ENCODE assay signal across 8 cellular contexts in genomic region chr13:104984296-104984818, GRCh38.
A peak's percentile ranks its signal among the peaks of the same experiment; 100 is the strongest.
DNase-seq lines count a peak whose midpoint lies in the region; ATAC-seq, FAIRE-seq and TF ChIP-seq lines count a peak whose summit lies in the region.

No MANE protein-coding gene starts in this region.

- 3% methylated on average over 2 of the region's 2 CpGs for WGBS in GM12878 (ENCODE audit: insufficient coverage, insufficient replicate concordance, low lambda C conversion rate, missing lambda C conversion rate)

- H2AFZ ChIP-seq in OCI-LY1 (ENCODE audit: low read length) (no peak overlapping the region), GM12878 (ENCODE audit: control insufficient read depth, low read depth, low read length) (peak overlapping the region; percentile 67)

- H3K36me3 ChIP-seq in right atrium auricular region: no peaks in the 10 kb centered on the region
- no peaks in the 10 kb centered on the region for H3K36me3 ChIP-seq in OCI-LY1 (ENCODE audit: insufficient read depth, low read length)
- no peaks in the 10 kb centered on the region for H3K36me3 ChIP-seq in GM12878 (ENCODE audit: control insufficient read depth in 2 of 2, insufficient read depth in 2 of 2, low read length in 1 of 2)

- H4K20me1 ChIP-seq in OCI-LY1 (ENCODE audit: insufficient read depth, low read length) (no peaks in the 10 kb centered on the region), GM12878 (ENCODE audit: control insufficient read depth, insufficient read depth) (no peaks in the 10 kb centered on the region)

- peak overlapping the region; percentile 1; the same call in 1 of the 2 replicates for H3K4me2 ChIP-seq in OCI-LY1 (ENCODE audit: low read length)
- H3K4me2 ChIP-seq in GM12878 (ENCODE audit: control insufficient read depth, insufficient read depth): peak overlapping the region; percentile 74

- intact Hi-C loops in Right ventricle myocardium superior (cut with DNase I) (no loop called here), GM12878 (cut with micrococcal nuclease; ENCODE audit: unreplicated experiment) (loop anchor here (10.0 kb wide), 1 partner anchor 1800 kb away; no protein-coding TSS in a partner anchor)

- TF ChIP-seq CTCF in right atrium auricular region (IDR thresholded peaks at IDR 0.05) (no peak), OCI-LY1 (IDR thresholded peaks at IDR 0.05; ENCODE audit: low read length) (no peak), GM12878 (IDR thresholded peaks at IDR 0.05 in 2 of 3, conservative IDR thresholded peaks at IDR 0.05 in 1 of 3; ENCODE audit: control insufficient read depth in 2 of 3, extremely low read depth in 1 of 3, insufficient read depth in 1 of 3, low read depth in 3 of 3, low read length in 3 of 3) (no peak)

- no peaks in the 10 kb centered on the region for H3F3A ChIP-seq in OCI-LY1 (ENCODE audit: insufficient read depth, low read length)

- H3K9ac ChIP-seq in OCI-LY1 (ENCODE audit: low read length): no peak overlapping the region
- no peak overlapping the region; the same call in 1 of the 2 replicates for H3K9ac ChIP-seq in GM12878 (ENCODE audit: control insufficient read depth, insufficient read depth, low read length)

- no peak for TF ChIP-seq RAD21 in GM12878 (IDR thresholded peaks at IDR 0.05; ENCODE audit: insufficient read depth, low read depth, low read length)

- TF ChIP-seq EP300 in GM12878 (IDR thresholded peaks at IDR 0.05; ENCODE audit: borderline replicate concordance in 1 of 2, control insufficient read depth in 1 of 2, low read depth in 2 of 2, low read length in 2 of 2): peak in 1 of 2 experiments; percentile 49; a peak in 1 of 4 replicates

- H3K4me1 ChIP-seq in right atrium auricular region (peaks cover 0 to 6% of the 10 kb centered on the region in 2 donors), OCI-LY1 (ENCODE audit: insufficient read depth, low read length, severe bottlenecking) (peaks cover 14% of the 10 kb centered on the region), GM12878 (ENCODE audit: control insufficient read depth, insufficient read depth, low read length) (peaks cover 24% of the 10 kb centered on the region)

- no TSS peak for BruUV-seq in GM12878 (replicated peaks; lab: Mats Ljungman, UMichigan)

- no peaks in the 10 kb centered on the region for H3K79me2 ChIP-seq in OCI-LY1 (ENCODE audit: insufficient read depth, low read length)
- no peaks in the 10 kb centered on the region for H3K79me2 ChIP-seq in GM12878 (ENCODE audit: control insufficient read depth, insufficient read depth, low read length)

- ATAC-seq in Right ventricle myocardium superior (ENCODE audit: poor library complexity) (peak; percentile 67), HG03045 (IDR thresholded peaks at IDR 0.05; ENCODE audit: unreplicated experiment) (peak; percentile 80), GM12878 (peak; percentile 87)

- CTCF ChIA-PET in GM12878 (lab: Yijun Ruan, JAX): no interaction called here

- no peak for TF ChIP-seq POLR2A in GM12878 (IDR thresholded peaks at IDR 0.05; ENCODE audit: low read depth, low read length)
- no peak for TF ChIP-seq POLR2A in erythroblast (IDR thresholded peaks at IDR 0.05; ENCODE audit: low read length)

- peak; percentile 88 for FAIRE-seq in GM12878 (lab: Jason Lieb, UNC)

- SMC1A ChIA-PET in GM12878 (lab: Charles Lee; ENCODE audit: uncharacterized antibody, unreplicated experiment): interaction anchor here (1.2 kb wide), 1 partner anchor 9 kb away, joined by 3 read pairs; no protein-coding TSS in a partner anchor

- H3K9me2 ChIP-seq in OCI-LY1 (ENCODE audit: low read depth, low read length): no peaks in the 10 kb centered on the region

- H3K27me3 ChIP-seq in right atrium auricular region: no peaks in the 10 kb centered on the region
- no peaks in the 10 kb centered on the region for H3K27me3 ChIP-seq in OCI-LY1 (ENCODE audit: insufficient read depth, low read length)
- H3K27me3 ChIP-seq in GM12878 (replicated peaks in 1 of 2; ENCODE audit: control insufficient read depth in 2 of 2, insufficient read depth in 2 of 2, low read length in 1 of 2): no peaks in the 10 kb centered on the region

- H3K4me3 ChIP-seq in right atrium auricular region (no peak overlapping the region), OCI-LY1 (ENCODE audit: low read depth, low read length, poor library complexity, severe bottlenecking) (no peak overlapping the region), GM12878 (peak overlapping the region; percentile 15; the same call in 1 of the 2 replicates)

- no peaks in the 10 kb centered on the region for H3K9me3 ChIP-seq in right atrium auricular region
- H3K9me3 ChIP-seq in OCI-LY1 (ENCODE audit: low read length): no peaks in the 10 kb centered on the region
- H3K9me3 ChIP-seq in GM12878 (replicated peaks; ENCODE audit: control insufficient read depth, insufficient read depth, low read length): no peaks in the 10 kb centered on the region; the same call in 1 of the 3 replicates

- in situ Hi-C loops in GM12878 (cut with MboI): loop anchor here (25.0 kb wide), 1 partner anchor 1553 kb away; the partner anchor contains the start of gene EFNB2

- DNase-seq in Right ventricle myocardium superior (peak; percentile 51), right atrium auricular region (ENCODE audit: low spot score) (no peak), GM12878 (ENCODE audit: low read depth, low spot score) (peak; percentile 92), myocyte (ENCODE audit: low read depth) (peak; percentile 87), erythroblast (lab: John Stamatoyannopoulos, UW) (no peak), NCI-H748 treated with DMSO at 0.1 percent for 48 hours (lab: John Stamatoyannopoulos, UW) (no peak)

- H3K27ac ChIP-seq in right atrium auricular region: no peak overlapping the region
- H3K27ac ChIP-seq in OCI-LY1 (ENCODE audit: low read depth, low read length, poor library complexity, severe bottlenecking): peak overlapping the region; percentile 50
- peak overlapping the region; percentile 77 for H3K27ac ChIP-seq in GM12878 (ENCODE audit: control insufficient read depth, insufficient read depth)

- POLR2A ChIA-PET in GM12878 (lab: Charles Lee): no interaction called here

- RAD21 ChIA-PET in GM12878 (lab: Charles Lee; ENCODE audit: unreplicated experiment): interaction anchor here (0.8 kb wide), 1 partner anchor 156 kb away, joined by 3 read pairs; no protein-coding TSS in a partner anchor

TF ChIP-seq in GM12878, 131 proteins besides CTCF, POLR2A, EP300 and RAD21 (continues in another document):
- TF ChIP-seq IKZF1 (conservative IDR thresholded peaks at IDR 0.05): peak; percentile 62
- TF ChIP-seq, protein P1, sequence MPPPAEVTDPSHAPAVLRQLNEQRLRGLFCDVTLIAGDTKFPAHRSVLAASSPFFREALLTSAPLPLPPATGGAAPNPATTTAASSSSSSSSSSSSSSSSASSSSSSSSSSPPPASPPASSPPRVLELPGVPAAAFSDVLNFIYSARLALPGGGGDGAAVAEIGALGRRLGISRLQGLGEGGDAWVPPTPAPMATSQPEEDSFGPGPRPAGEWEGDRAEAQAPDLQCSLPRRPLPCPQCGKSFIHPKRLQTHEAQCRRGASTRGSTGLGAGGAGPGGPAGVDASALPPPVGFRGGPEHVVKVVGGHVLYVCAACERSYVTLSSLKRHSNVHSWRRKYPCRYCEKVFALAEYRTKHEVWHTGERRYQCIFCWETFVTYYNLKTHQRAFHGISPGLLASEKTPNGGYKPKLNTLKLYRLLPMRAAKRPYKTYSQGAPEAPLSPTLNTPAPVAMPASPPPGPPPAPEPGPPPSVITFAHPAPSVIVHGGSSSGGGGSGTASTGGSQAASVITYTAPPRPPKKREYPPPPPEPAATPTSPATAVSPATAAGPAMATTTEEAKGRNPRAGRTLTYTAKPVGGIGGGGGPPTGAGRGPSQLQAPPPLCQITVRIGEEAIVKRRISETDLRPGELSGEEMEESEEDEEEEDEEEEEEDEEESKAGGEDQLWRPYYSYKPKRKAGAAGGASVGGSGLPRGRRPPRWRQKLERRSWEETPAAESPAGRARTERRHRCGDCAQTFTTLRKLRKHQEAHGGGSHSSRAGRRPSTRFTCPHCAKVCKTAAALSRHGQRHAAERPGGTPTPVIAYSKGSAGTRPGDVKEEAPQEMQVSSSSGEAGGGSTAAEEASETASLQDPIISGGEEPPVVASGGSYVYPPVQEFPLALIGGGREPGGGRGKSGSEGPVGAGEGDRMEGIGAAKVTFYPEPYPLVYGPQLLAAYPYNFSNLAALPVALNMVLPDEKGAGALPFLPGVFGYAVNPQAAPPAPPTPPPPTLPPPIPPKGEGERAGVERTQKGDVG (CRISPR knock-in tag; IDR thresholded peaks at IDR 0.05): no peak
- no peak for TF ChIP-seq MYB (IDR thresholded peaks at IDR 0.05; ENCODE audit: borderline replicate concordance, low read depth, low read length)
- 0 out of 2 replicates have a peak, but pooled peaks have one; percentile 42 for TF ChIP-seq BCL11A (IDR thresholded peaks at IDR 0.05; ENCODE audit: low read depth, low read length)
- TF ChIP-seq ZSCAN29 (IDR thresholded peaks at IDR 0.05): no peak
- TF ChIP-seq, protein P2, sequence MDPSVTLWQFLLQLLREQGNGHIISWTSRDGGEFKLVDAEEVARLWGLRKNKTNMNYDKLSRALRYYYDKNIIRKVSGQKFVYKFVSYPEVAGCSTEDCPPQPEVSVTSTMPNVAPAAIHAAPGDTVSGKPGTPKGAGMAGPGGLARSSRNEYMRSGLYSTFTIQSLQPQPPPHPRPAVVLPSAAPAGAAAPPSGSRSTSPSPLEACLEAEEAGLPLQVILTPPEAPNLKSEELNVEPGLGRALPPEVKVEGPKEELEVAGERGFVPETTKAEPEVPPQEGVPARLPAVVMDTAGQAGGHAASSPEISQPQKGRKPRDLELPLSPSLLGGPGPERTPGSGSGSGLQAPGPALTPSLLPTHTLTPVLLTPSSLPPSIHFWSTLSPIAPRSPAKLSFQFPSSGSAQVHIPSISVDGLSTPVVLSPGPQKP (IDR thresholded peaks at IDR 0.05; ENCODE audit: low read depth, low read length): no peak
- TF ChIP-seq NFXL1 (IDR thresholded peaks at IDR 0.05; ENCODE audit: borderline replicate concordance): no peak
- TF ChIP-seq TCF3 (IDR thresholded peaks at IDR 0.05; ENCODE audit: borderline replicate concordance, insufficient read depth, low read depth, low read length): no peak
- no peak for TF ChIP-seq POU2F2 (IDR thresholded peaks at IDR 0.05; ENCODE audit: borderline replicate concordance, low read depth, low read length)
- TF ChIP-seq SREBF2 (IDR thresholded peaks at IDR 0.05; ENCODE audit: low read length): no peak
- no peak for TF ChIP-seq NBN (IDR thresholded peaks at IDR 0.05)
- TF ChIP-seq ETV6 (conservative IDR thresholded peaks at IDR 0.05 in 1 of 2, IDR thresholded peaks at IDR 0.05 in 1 of 2; ENCODE audit: borderline replicate concordance in 1 of 2, low read depth in 1 of 2): peak in 1 of 2 experiments; percentile 92; a peak in 2 of 4 replicates

Comparison
In these comparisons a context has a peak if more than half of its experiments do, and no peak if none do; other contexts are left out.
1. DNase-seq: peak in Right ventricle myocardium superior (single experiment), GM12878 (single experiment) and myocyte (single experiment); none in right atrium auricular region (single experiment), erythroblast (0 of 2) and NCI-H748 treated with DMSO at 0.1 percent for 48 hours (single experiment).
2. H3K27ac ChIP-seq: peak in OCI-LY1 (single experiment) and GM12878 (single experiment); none in right atrium auricular region (0 of 2).
3. Peak in every context shown above with its lines, with median percentiles within 50 percentile points of each other: ATAC-seq.